ENCODE assay signal across 14 cellular contexts in the genomic region with DNA sequence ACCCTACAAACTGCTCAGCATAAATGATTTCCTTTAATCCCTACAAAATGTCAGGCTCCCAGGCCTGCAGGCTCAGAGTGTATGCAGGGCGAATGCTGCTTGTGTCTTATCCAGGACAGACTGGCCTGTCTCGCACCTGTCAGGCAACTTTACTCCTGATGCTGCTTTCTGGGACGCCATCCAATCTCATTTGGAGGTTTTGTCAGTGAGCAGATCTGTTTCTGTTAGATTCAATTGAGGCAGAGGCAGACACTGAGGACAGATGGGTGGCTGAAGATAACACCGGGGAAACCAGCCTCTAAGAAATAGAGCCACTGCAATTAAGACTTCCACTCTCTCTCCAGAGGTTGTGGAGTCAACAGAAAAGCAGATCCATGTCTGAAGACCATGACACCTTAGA.
DNase-seq lines count a peak whose midpoint lies in the region; ATAC-seq and TF ChIP-seq lines count a peak whose summit lies in the region.
"Had no signal": no experiment of that assay in that cellular context is flagged by ENCODE, and none has a peak within 500 bp of the region (broad histone marks: within the 10 kb centered on the region; RNA-seq: fewer than 3 reads in every experiment).

No MANE protein-coding gene starts in this region.

- peak; percentile 37 for DNase-seq in Jurkat, Clone E6-1 (ENCODE audit: low read depth, low spot score)
- DNase-seq in NCI-H2107 treated with DMSO at 0.1 percent for 48 hours (lab: John Stamatoyannopoulos, UW; ENCODE audit: unreplicated experiment) (peak; percentile 70), occipital lobe (lab: John Stamatoyannopoulos, UW) (peak; percentile 31), SKM-1 (lab: John Stamatoyannopoulos, UW; ENCODE audit: unreplicated experiment) (no peak)
- no peak for DNase-seq in activated CD4-positive, alpha-beta T cell treated with anti-CD3 and anti-CD28 coated beads, Interleukin-2, amount 10 ng/mL, durations not matched to agents 7 days and 5 days
- DNase-seq in activated T-cell treated with anti-CD3 and anti-CD28 coated beads, Interleukin-2, amount 50 U/mL, for 48 hours, result no peak
- DNase-seq: NCI-H146, NCI-H2081, NCI-H226, NCI-H526, SHP77 had no signal

- no peak; the same call in 2 of the 3 replicates for ATAC-seq in SK-N-SH treated with all-trans-retinoic acid at 6 μM for 48 hours
- no peak for ATAC-seq in GM18502 (IDR thresholded peaks at IDR 0.05; ENCODE audit: poor library complexity, unreplicated experiment)
- ATAC-seq: A549 had no signal

- peaks cover 4% of the 10 kb centered on the region for H3K9me3 Mint-ChIP-seq in activated CD4-positive, alpha-beta T cell treated with anti-CD3 and anti-CD28 coated beads, Interleukin-2, amount 10 ng/mL, durations not matched to agents 7 days and 5 days

- no peak overlapping the region for H3K27ac Mint-ChIP-seq in activated CD4-positive, alpha-beta T cell treated with anti-CD3 and anti-CD28 coated beads, Interleukin-2, amount 10 ng/mL, durations not matched to agents 7 days and 5 days

- no peaks in the 10 kb centered on the region for H3K4me1 Mint-ChIP-seq in activated CD4-positive, alpha-beta T cell treated with anti-CD3 and anti-CD28 coated beads, Interleukin-2, amount 10 ng/mL, durations not matched to agents 7 days and 5 days

- no peak overlapping the region for H3K4me3 ChIP-seq in Jurkat, Clone E6-1 (ENCODE audit: low read length)
- H3K4me3 ChIP-seq: A549 had no signal

- H3K4me3 Mint-ChIP-seq in activated CD4-positive, alpha-beta T cell treated with anti-CD3 and anti-CD28 coated beads, Interleukin-2, amount 10 ng/mL, durations not matched to agents 7 days and 5 days, result no peak overlapping the region

- POLR2A ChIA-PET in activated CD4-positive, alpha-beta T cell treated with anti-CD3 and anti-CD28 coated beads, Interleukin-2, amount 10 ng/mL, durations not matched to agents 7 days and 5 days (lab: Charles Lee), result no interaction called here

- CTCF ChIA-PET in activated CD4-positive, alpha-beta T cell treated with anti-CD3 and anti-CD28 coated beads, Interleukin-2, amount 10 ng/mL, durations not matched to agents 7 days and 5 days (lab: Charles Lee), result no interaction called here

- H3K27me3 Mint-ChIP-seq in activated CD4-positive, alpha-beta T cell treated with anti-CD3 and anti-CD28 coated beads, Interleukin-2, amount 10 ng/mL, durations not matched to agents 7 days and 5 days, result no peaks in the 10 kb centered on the region

- no peaks in the 10 kb centered on the region for H3K36me3 Mint-ChIP-seq in activated CD4-positive, alpha-beta T cell treated with anti-CD3 and anti-CD28 coated beads, Interleukin-2, amount 10 ng/mL, durations not matched to agents 7 days and 5 days (ENCODE audit: low read depth)

TF ChIP-seq in SK-N-SH treated with all-trans-retinoic acid at 6 μM for 48 hours, 23 proteins besides CTCF, POLR2A, EP300 and RAD21:
- peak; percentile 85; the same call in 1 of the 2 replicates for TF ChIP-seq TCF4 (CRISPR knock-in tag; IDR thresholded peaks at IDR 0.05; ENCODE audit: borderline replicate concordance)
- TF ChIP-seq, protein P1, sequence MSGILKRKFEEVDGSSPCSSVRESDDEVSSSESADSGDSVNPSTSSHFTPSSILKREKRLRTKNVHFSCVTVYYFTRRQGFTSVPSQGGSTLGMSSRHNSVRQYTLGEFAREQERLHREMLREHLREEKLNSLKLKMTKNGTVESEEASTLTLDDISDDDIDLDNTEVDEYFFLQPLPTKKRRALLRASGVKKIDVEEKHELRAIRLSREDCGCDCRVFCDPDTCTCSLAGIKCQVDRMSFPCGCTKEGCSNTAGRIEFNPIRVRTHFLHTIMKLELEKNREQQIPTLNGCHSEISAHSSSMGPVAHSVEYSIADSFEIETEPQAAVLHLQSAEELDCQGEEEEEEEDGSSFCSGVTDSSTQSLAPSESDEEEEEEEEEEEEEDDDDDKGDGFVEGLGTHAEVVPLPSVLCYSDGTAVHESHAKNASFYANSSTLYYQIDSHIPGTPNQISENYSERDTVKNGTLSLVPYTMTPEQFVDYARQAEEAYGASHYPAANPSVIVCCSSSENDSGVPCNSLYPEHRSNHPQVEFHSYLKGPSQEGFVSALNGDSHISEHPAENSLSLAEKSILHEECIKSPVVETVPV (CRISPR knock-in tag; IDR thresholded peaks at IDR 0.05), result no peak
- TF ChIP-seq, protein P2, sequence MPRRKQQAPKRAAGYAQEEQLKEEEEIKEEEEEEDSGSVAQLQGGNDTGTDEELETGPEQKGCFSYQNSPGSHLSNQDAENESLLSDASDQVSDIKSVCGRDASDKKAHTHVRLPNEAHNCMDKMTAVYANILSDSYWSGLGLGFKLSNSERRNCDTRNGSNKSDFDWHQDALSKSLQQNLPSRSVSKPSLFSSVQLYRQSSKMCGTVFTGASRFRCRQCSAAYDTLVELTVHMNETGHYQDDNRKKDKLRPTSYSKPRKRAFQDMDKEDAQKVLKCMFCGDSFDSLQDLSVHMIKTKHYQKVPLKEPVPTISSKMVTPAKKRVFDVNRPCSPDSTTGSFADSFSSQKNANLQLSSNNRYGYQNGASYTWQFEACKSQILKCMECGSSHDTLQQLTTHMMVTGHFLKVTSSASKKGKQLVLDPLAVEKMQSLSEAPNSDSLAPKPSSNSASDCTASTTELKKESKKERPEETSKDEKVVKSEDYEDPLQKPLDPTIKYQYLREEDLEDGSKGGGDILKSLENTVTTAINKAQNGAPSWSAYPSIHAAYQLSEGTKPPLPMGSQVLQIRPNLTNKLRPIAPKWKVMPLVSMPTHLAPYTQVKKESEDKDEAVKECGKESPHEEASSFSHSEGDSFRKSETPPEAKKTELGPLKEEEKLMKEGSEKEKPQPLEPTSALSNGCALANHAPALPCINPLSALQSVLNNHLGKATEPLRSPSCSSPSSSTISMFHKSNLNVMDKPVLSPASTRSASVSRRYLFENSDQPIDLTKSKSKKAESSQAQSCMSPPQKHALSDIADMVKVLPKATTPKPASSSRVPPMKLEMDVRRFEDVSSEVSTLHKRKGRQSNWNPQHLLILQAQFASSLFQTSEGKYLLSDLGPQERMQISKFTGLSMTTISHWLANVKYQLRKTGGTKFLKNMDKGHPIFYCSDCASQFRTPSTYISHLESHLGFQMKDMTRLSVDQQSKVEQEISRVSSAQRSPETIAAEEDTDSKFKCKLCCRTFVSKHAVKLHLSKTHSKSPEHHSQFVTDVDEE (CRISPR knock-in tag; IDR thresholded peaks at IDR 0.05), result peak; percentile 56; the same call in 1 of the 2 replicates
- no peak for TF ChIP-seq ISL1 (CRISPR knock-in tag; IDR thresholded peaks at IDR 0.05)

Comparison
In these comparisons a context has a peak if more than half of its experiments do, and no peak if none do; other contexts are left out.
1. DNase-seq: peak in Jurkat, Clone E6-1 (single experiment), NCI-H2107 treated with DMSO at 0.1 percent for 48 hours (single experiment) and occipital lobe (single experiment); none in activated CD4-positive, alpha-beta T cell treated with anti-CD3 and anti-CD28 coated beads, Interleukin-2, amount 10 ng/mL, durations not matched to agents 7 days and 5 days (single experiment), SKM-1 (single experiment) and activated T-cell treated with anti-CD3 and anti-CD28 coated beads, Interleukin-2, amount 50 U/mL, for 48 hours (0 of 2).